ENCODE assay signal across 2 cellular contexts in the genomic region with DNA sequence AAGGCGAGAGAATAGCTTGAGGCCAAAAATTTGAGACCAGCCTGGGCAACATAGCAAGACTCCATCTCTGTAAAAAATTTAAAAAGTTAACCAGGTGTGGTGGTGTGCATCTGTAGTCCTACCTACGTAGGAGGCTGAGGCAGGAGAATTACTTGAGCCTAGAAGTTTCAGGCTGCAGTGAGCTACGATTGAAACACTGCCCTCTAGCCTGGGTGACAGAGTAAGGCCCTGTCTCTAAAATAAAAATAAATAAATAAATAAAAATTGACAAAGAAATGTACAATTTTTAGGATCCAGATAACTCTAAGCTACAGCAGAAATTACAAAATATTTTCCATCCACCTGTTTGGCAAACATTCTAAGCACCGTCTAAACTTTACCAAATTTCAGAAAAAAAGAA.
TF ChIP-seq lines count a peak whose summit lies in the region.

No MANE protein-coding gene starts in this region.

TF ChIP-seq in GM23338, 12 proteins besides CTCF, POLR2A, EP300 and RAD21 (continued from another document):
- no peak for TF ChIP-seq ZNF462 (CRISPR knock-in tag; IDR thresholded peaks at IDR 0.05)
- TF ChIP-seq REST (IDR thresholded peaks at IDR 0.05; ENCODE audit: unreplicated experiment) = no peak
- TF ChIP-seq ZNF114 (CRISPR knock-in tag; IDR thresholded peaks at IDR 0.05) = no peak
- no peak for TF ChIP-seq NANOG (IDR thresholded peaks at IDR 0.05; ENCODE audit: borderline replicate concordance)
- no peak for TF ChIP-seq EZH2phosphoT487 (IDR thresholded peaks at IDR 0.05; ENCODE audit: unreplicated experiment)
- TF ChIP-seq, protein P1, sequence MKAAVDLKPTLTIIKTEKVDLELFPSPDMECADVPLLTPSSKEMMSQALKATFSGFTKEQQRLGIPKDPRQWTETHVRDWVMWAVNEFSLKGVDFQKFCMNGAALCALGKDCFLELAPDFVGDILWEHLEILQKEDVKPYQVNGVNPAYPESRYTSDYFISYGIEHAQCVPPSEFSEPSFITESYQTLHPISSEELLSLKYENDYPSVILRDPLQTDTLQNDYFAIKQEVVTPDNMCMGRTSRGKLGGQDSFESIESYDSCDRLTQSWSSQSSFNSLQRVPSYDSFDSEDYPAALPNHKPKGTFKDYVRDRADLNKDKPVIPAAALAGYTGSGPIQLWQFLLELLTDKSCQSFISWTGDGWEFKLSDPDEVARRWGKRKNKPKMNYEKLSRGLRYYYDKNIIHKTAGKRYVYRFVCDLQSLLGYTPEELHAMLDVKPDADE (IDR thresholded peaks at IDR 0.05) = no peak
- TF ChIP-seq CREB1 (CRISPR knock-in tag; IDR thresholded peaks at IDR 0.05; ENCODE audit: low read depth) = no peak
- no peak for TF ChIP-seq ZNF331 (CRISPR knock-in tag; IDR thresholded peaks at IDR 0.05; ENCODE audit: low read depth)
- TF ChIP-seq STAT1 (IDR thresholded peaks at IDR 0.05; ENCODE audit: unreplicated experiment) = no peak
- no peak for TF ChIP-seq POLR2AphosphoS5 (IDR thresholded peaks at IDR 0.05; ENCODE audit: low read depth)

TF ChIP-seq in HepG2, 621 proteins besides CTCF, POLR2A, EP300 and RAD21 (continued from another document):
- TF ChIP-seq, protein P2, sequence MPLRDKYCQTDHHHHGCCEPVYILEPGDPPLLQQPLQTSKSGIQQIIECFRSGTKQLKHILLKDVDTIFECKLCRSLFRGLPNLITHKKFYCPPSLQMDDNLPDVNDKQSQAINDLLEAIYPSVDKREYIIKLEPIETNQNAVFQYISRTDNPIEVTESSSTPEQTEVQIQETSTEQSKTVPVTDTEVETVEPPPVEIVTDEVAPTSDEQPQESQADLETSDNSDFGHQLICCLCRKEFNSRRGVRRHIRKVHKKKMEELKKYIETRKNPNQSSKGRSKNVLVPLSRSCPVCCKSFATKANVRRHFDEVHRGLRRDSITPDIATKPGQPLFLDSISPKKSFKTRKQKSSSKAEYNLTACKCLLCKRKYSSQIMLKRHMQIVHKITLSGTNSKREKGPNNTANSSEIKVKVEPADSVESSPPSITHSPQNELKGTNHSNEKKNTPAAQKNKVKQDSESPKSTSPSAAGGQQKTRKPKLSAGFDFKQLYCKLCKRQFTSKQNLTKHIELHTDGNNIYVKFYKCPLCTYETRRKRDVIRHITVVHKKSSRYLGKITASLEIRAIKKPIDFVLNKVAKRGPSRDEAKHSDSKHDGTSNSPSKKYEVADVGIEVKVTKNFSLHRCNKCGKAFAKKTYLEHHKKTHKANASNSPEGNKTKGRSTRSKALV (CRISPR knock-in tag; IDR thresholded peaks at IDR 0.05) = no peak
- TF ChIP-seq ZBED4 (CRISPR knock-in tag; IDR thresholded peaks at IDR 0.05; ENCODE audit: borderline replicate concordance) (no peak), ZNF225 (CRISPR knock-in tag; IDR thresholded peaks at IDR 0.05) (no peak)
